In genomic region chr5:159262472-159262858, GRCh38 we compare ENCODE assay signal across 8 cellular contexts. TPM values are rescaled to one million over a fixed set of nuclear protein-coding genes. Genes with fewer than 3 reads are reported as not detected.
DNase-seq lines count a peak whose midpoint lies in the region; ATAC-seq and TF ChIP-seq lines count a peak whose summit lies in the region.

No MANE protein-coding gene starts in this region.

- peaks cover 29 to 61% (median 41%) of the 10 kb centered on the region in 4 donors for H3K4me1 Mint-ChIP-seq in CD4-positive, alpha-beta memory T cell
- H3K4me1 Mint-ChIP-seq in activated naive CD8-positive, alpha-beta T cell (ENCODE audit: low read depth): peaks cover 45% of the 10 kb centered on the region

- peaks cover 21 to 29% of the 10 kb centered on the region in 2 donors for H3K36me3 Mint-ChIP-seq in CD4-positive, alpha-beta memory T cell
- peaks cover 12% of the 10 kb centered on the region for H3K36me3 Mint-ChIP-seq in activated naive CD8-positive, alpha-beta T cell

- H3K27ac Mint-ChIP-seq in CD4-positive, alpha-beta memory T cell: peak overlapping the region; percentile 96 to 100 (median 99)
- peak overlapping the region; percentile 99 for H3K27ac Mint-ChIP-seq in activated naive CD8-positive, alpha-beta T cell

- no peaks in the 10 kb centered on the region for H3K27me3 Mint-ChIP-seq in CD4-positive, alpha-beta memory T cell
- no peaks in the 10 kb centered on the region for H3K27me3 Mint-ChIP-seq in activated naive CD8-positive, alpha-beta T cell

- POLR2A ChIA-PET in CD4-positive, alpha-beta memory T cell (lab: Charles Lee; ENCODE audit: partially characterized antibody): interaction anchor here (0.8 to 2.8 kb wide), 13 partner anchors 11 to 747 kb away, joined by 3 to 29 read pairs (median 4); partner anchors contain the start of gene TTC1

- no peaks in the 10 kb centered on the region for H3K9me2 ChIP-seq in hepatocyte (replicated peaks; ENCODE audit: insufficient read depth)

- H3K36me3 ChIP-seq in CD4-positive, alpha-beta memory T cell (ENCODE audit: insufficient read depth, low read length): no peaks in the 10 kb centered on the region
- H3K36me3 ChIP-seq in hepatocyte (replicated peaks; ENCODE audit: insufficient read depth, low read depth): no peaks in the 10 kb centered on the region
- H3K36me3 ChIP-seq in skeletal muscle tissue (ENCODE audit: control insufficient read depth in 3 of 3, insufficient read depth in 3 of 3, low read length in 3 of 3): peaks cover 0 to 4% (median 0%) of the 10 kb centered on the region in 3 donors

- peak overlapping the region; percentile 82 for H2AFZ ChIP-seq in hepatocyte

- intact Hi-C loops in CD4-positive, alpha-beta memory T cell (cut with micrococcal nuclease): loop anchor here (5.0 to 10.0 kb wide), 3 partner anchors 150 to 855 kb away; partner anchors contain the start of genes PWWP2A and TTC1

- ATAC-seq in GM19463 (IDR thresholded peaks at IDR 0.05; ENCODE audit: unreplicated experiment) (peak; percentile 12), GM19324 (IDR thresholded peaks at IDR 0.05; ENCODE audit: low FRiP score, unreplicated experiment) (no peak)

- peak overlapping the region; percentile 83 for H3K4me2 ChIP-seq in hepatocyte

- H3K27me3 ChIP-seq in CD4-positive, alpha-beta memory T cell (ENCODE audit: insufficient read depth, low read length): no peaks in the 10 kb centered on the region
- H3K27me3 ChIP-seq in hepatocyte (no peaks in the 10 kb centered on the region), skeletal muscle tissue (ENCODE audit: control insufficient read depth in 3 of 3, insufficient read depth in 3 of 3, low read length in 3 of 3) (no peaks in the 10 kb centered on the region)

- CTCF ChIA-PET in CD4-positive, alpha-beta memory T cell (lab: Charles Lee; ENCODE audit: partially characterized antibody): interaction anchor here (1.3 to 1.7 kb wide), 2 partner anchors 106 to 108 kb away, joined by 3 to 7 read pairs; no protein-coding TSS in a partner anchor

- H3K9ac ChIP-seq in skeletal muscle tissue (ENCODE audit: low read depth in 1 of 3, low read length in 3 of 3): peak overlapping the region; percentile 93 to 98 (median 94)

- no peaks in the 10 kb centered on the region for H4K20me1 ChIP-seq in hepatocyte (ENCODE audit: insufficient read depth, poor library complexity, severe bottlenecking)

- H3K4me3 Mint-ChIP-seq in CD4-positive, alpha-beta memory T cell: peak overlapping the region; percentile 98 to 99 (median 98)
- H3K4me3 Mint-ChIP-seq in activated naive CD8-positive, alpha-beta T cell: peak overlapping the region; percentile 99

- peak overlapping the region; percentile 67 to 75 for H3K4me3 ChIP-seq in CD4-positive, alpha-beta memory T cell (ENCODE audit: low read length in 2 of 2)
- H3K4me3 ChIP-seq in hepatocyte (peak overlapping the region; percentile 63), skeletal muscle tissue (ENCODE audit: low read length in 3 of 3) (peak overlapping the region; percentile 97 to 100 (median 98))

- WGBS in hepatocyte (ENCODE audit: low lambda C conversion rate, missing lambda C conversion rate): 50% methylated on average over 10 of the region's 10 CpGs

- peak overlapping the region; percentile 89 for H3K27ac ChIP-seq in CD4-positive, alpha-beta memory T cell (ENCODE audit: low read depth, low read length)
- H3K27ac ChIP-seq in hepatocyte (peak overlapping the region; percentile 98), skeletal muscle tissue (ENCODE audit: low read depth, low read length) (peak overlapping the region; percentile 87)

- peak in 1 of 5 donors; percentile 42 for DNase-seq in CD4-positive, alpha-beta memory T cell
- DNase-seq in HPDE6-E6E7 (ENCODE audit: extremely low spot score): peak; percentile 22
- no peak for DNase-seq in hepatocyte (ENCODE audit: low spot score)
- DNase-seq in stimulated activated CD4-positive, alpha-beta T cell treated with anti-CD3 and anti-CD28 coated beads, Interleukin-2, amount 100 ng/mL, for 48 hours: no peak

- H3K9me3 Mint-ChIP-seq in CD4-positive, alpha-beta memory T cell: peaks cover 0 to 8% (median under 1%) of the 10 kb centered on the region in 8 donors
- no peaks in the 10 kb centered on the region for H3K9me3 Mint-ChIP-seq in activated naive CD8-positive, alpha-beta T cell (ENCODE audit: low read depth)

- H3K9me3 ChIP-seq in CD4-positive, alpha-beta memory T cell (ENCODE audit: control insufficient read depth in 1 of 2, low read length in 2 of 2): no peaks in the 10 kb centered on the region
- H3K9me3 ChIP-seq in hepatocyte (ENCODE audit: low read depth): no peaks in the 10 kb centered on the region
- H3K9me3 ChIP-seq in skeletal muscle tissue (ENCODE audit: control insufficient read depth in 3 of 3, low read length in 3 of 3): no peaks in the 10 kb centered on the region

- peaks cover 28% of the 10 kb centered on the region for H3K79me2 ChIP-seq in hepatocyte

- peaks cover 27% of the 10 kb centered on the region for H3K4me1 ChIP-seq in CD4-positive, alpha-beta memory T cell (ENCODE audit: insufficient read depth, low read length)
- H3K4me1 ChIP-seq in hepatocyte (ENCODE audit: insufficient read depth) (peaks cover 13% of the 10 kb centered on the region), skeletal muscle tissue (ENCODE audit: control insufficient read depth in 3 of 3, insufficient read depth in 3 of 3, low read length in 3 of 3) (peaks cover 10 to 21% (median 20%) of the 10 kb centered on the region in 3 donors)

- TF ChIP-seq CTCF in hepatocyte (IDR thresholded peaks at IDR 0.05; ENCODE audit: poor library complexity): no peak

RNA-seq across cellular contexts. Expression of gene UBLCP1, which starts 0.6 kb away (rescaled TPM):
- 10 to 100 TPM; 31.6 to 33.4 TPM for total RNA-seq in CD4-positive, alpha-beta memory T cell
- polyA plus RNA-seq in CD4-positive, alpha-beta memory T cell: 10 to 100 TPM; 51.5 to 62.0 TPM
- total RNA-seq in hepatocyte: 20.2 and 28.9 TPM in 2 replicates
- 19.3 and 24.4 TPM in 2 replicates for polyA plus RNA-seq in hepatocyte
- 4.7 TPM for total RNA-seq in skeletal muscle tissue

RNA-seq across cellular contexts. Expression of gene RNF145, which starts 53.1 kb away (rescaled TPM):
- 10 to 100 TPM; 62.4 to 67.8 TPM for total RNA-seq in CD4-positive, alpha-beta memory T cell
- polyA plus RNA-seq in CD4-positive, alpha-beta memory T cell: 10 to 100 TPM; 13.1 to 16.9 TPM
- total RNA-seq in hepatocyte: 36.2 and 37.4 TPM in 2 replicates
- 13.0 and 15.1 TPM in 2 replicates for polyA plus RNA-seq in hepatocyte
- 44.9 TPM for total RNA-seq in skeletal muscle tissue
